ENCODE assay signal across 16 cellular contexts in genomic region chr1:32056598-32056997, GRCh38.
"Had no signal": no experiment of that assay in that cellular context is flagged by ENCODE, and none has a peak within 500 bp of the region (broad histone marks: within the 10 kb centered on the region; RNA-seq: fewer than 3 reads in every experiment).

No MANE protein-coding gene starts in this region.

- H3K9me3 ChIP-seq: sigmoid colon, thoracic aorta had no signal

- DNase-seq: activated CD4-positive, alpha-beta T cell treated with anti-CD3 and anti-CD28 coated beads for 36 hours; activated CD4-positive, alpha-beta T cell treated with anti-CD3 and anti-CD28 coated beads, Interleukin-2, amount 50 U/mL, for 48 hours; activated effector memory CD4-positive, alpha-beta T cell treated with Interleukin-2 at 50 U/mL for 16 hours; activated naive CD4-positive, alpha-beta T cell treated with anti-CD3 and anti-CD28 coated beads, Interleukin-2, amount 50 U/mL, for 16 hours; amniotic stem cell; foreskin keratinocyte; hypothalamus; kidney; midbrain; sigmoid colon; stimulated activated CD4-positive, alpha-beta T cell treated with anti-CD3 and anti-CD28 coated beads, Interleukin-4, amount 100 ng/mL, for 24 hours; stimulated activated naive B cell treated with anti-CD40 and anti-IgM and Interleukin-4, amounts not matched to agents 10 μg/mL and 1 μg/mL and 100 μg/mL, for 72 hours; T-cell had no signal

- H3K9me3 Mint-ChIP-seq: stimulated activated naive B cell treated with anti-CD40 and anti-IgM and Interleukin-4, amounts not matched to agents 10 μg/mL and 1 μg/mL and 100 μg/mL, for 72 hours; T-cell; WTC11 had no signal

- H3K4me3 ChIP-seq: sigmoid colon, thoracic aorta had no signal

- H3K27ac ChIP-seq: foreskin keratinocyte, sigmoid colon had no signal

- H3K27ac Mint-ChIP-seq: activated CD4-positive, alpha-beta T cell treated with anti-CD3 and anti-CD28 coated beads for 36 hours; WTC11 had no signal

- H3K27me3 Mint-ChIP-seq: activated CD4-positive, alpha-beta T cell treated with anti-CD3 and anti-CD28 coated beads for 36 hours; stimulated activated naive B cell treated with anti-CD40 and anti-IgM and Interleukin-4, amounts not matched to agents 10 μg/mL and 1 μg/mL and 100 μg/mL, for 72 hours; T-cell had no signal

- ATAC-seq: activated CD4-positive, alpha-beta T cell treated with anti-CD3 and anti-CD28 coated beads for 36 hours; foreskin keratinocyte; left lobe of liver; stimulated activated naive B cell treated with anti-CD40 and anti-IgM and Interleukin-4, amounts not matched to agents 10 μg/mL and 1 μg/mL and 100 μg/mL, for 72 hours; T-cell; WTC11 had no signal

- H3K4me3 Mint-ChIP-seq: activated CD4-positive, alpha-beta T cell treated with anti-CD3 and anti-CD28 coated beads for 36 hours; stimulated activated naive B cell treated with anti-CD40 and anti-IgM and Interleukin-4, amounts not matched to agents 10 μg/mL and 1 μg/mL and 100 μg/mL, for 72 hours; T-cell; WTC11 had no signal

- H3K4me1 Mint-ChIP-seq: activated CD4-positive, alpha-beta T cell treated with anti-CD3 and anti-CD28 coated beads for 36 hours; stimulated activated naive B cell treated with anti-CD40 and anti-IgM and Interleukin-4, amounts not matched to agents 10 μg/mL and 1 μg/mL and 100 μg/mL, for 72 hours; T-cell had no signal
